13 cellular contexts compared by ENCODE assay signal in the genomic region with DNA sequence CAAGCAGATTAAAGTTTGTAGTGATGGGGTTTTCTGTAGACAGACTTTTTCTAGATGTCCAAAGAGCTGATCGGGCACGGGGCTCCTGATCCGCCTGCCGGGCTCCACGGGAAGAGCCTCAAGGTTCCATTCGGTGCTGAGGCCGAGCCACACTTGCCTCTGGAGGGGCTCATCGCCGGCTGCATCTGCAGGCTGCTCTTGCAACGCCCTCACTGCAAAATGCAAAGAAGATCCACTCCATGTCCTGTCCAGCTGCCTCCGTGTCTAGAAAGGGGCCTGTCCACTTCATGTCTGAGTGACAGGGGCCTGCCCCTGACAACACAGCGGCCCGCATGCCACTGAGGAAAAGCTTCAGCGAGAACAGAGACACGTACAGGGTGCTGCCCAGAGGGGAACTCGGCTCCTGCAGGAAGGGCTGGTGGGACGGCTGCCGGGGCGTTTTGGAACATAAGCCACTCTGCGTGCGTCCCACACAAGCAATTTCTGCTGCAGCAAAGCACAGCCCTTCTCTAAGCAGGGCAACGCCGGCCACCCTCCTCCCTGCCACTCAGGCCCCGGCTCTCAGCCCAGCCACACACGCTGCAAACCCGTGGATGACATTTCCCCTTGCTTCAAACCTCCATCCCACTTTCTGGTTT.
"Had no signal": no experiment of that assay in that cellular context is flagged by ENCODE, and none has a peak within 500 bp of the region (broad histone marks: within the 10 kb centered on the region; RNA-seq: fewer than 3 reads in every experiment).

No MANE protein-coding gene starts in this region.

- H3K4me3 Mint-ChIP-seq: activated CD4-positive, alpha-beta T cell treated with anti-CD3 and anti-CD28 coated beads, Interleukin-2, amount 10 ng/mL, durations not matched to agents 7 days and 5 days; activated naive CD8-positive, alpha-beta T cell; natural killer cell; T-helper 1 cell treated with Interleukin-12 subunit alpha and Interleukin-12 subunit beta and Interleukin-4 antibody, amounts not matched to agents 30 μg/mL and 1 μg/mL, for 36 hours; WTC11 had no signal

- H3K4me3 ChIP-seq: lung, mucosa of descending colon, stomach had no signal

- H3K9me3 ChIP-seq: mucosa of descending colon, stomach, thoracic aorta had no signal

- ATAC-seq: WTC11 had no signal

- H3K9me3 Mint-ChIP-seq: activated CD4-positive, alpha-beta T cell treated with anti-CD3 and anti-CD28 coated beads, Interleukin-2, amount 10 ng/mL, durations not matched to agents 7 days and 5 days; natural killer cell; T-helper 1 cell treated with Interleukin-12 subunit alpha and Interleukin-12 subunit beta and Interleukin-4 antibody, amounts not matched to agents 30 μg/mL and 1 μg/mL, for 36 hours; WTC11 had no signal

- H3K27ac Mint-ChIP-seq: activated CD4-positive, alpha-beta T cell treated with anti-CD3 and anti-CD28 coated beads, Interleukin-2, amount 10 ng/mL, durations not matched to agents 7 days and 5 days; activated naive CD8-positive, alpha-beta T cell; natural killer cell; T-helper 1 cell treated with Interleukin-12 subunit alpha and Interleukin-12 subunit beta and Interleukin-4 antibody, amounts not matched to agents 30 μg/mL and 1 μg/mL, for 36 hours; WTC11 had no signal

- H3K27ac ChIP-seq: stomach, thoracic aorta had no signal

- H3K36me3 Mint-ChIP-seq: activated naive CD8-positive, alpha-beta T cell; natural killer cell; WTC11 had no signal

- H3K36me3 ChIP-seq: stomach, thoracic aorta had no signal

- DNase-seq: activated CD4-positive, alpha-beta T cell treated with anti-CD3 and anti-CD28 coated beads, Interleukin-2, amount 10 ng/mL, durations not matched to agents 7 days and 5 days; activated gamma-delta T cell; hippocampal formation; natural killer cell; occipital lobe; stimulated activated CD4-positive, alpha-beta T cell treated with anti-CD3 and anti-CD28 coated beads, Interleukin-4, amount 100 ng/mL, for 1 hour; stomach had no signal
